Comparison of ENCODE assay signal across 9 cellular contexts in the genomic region with DNA sequence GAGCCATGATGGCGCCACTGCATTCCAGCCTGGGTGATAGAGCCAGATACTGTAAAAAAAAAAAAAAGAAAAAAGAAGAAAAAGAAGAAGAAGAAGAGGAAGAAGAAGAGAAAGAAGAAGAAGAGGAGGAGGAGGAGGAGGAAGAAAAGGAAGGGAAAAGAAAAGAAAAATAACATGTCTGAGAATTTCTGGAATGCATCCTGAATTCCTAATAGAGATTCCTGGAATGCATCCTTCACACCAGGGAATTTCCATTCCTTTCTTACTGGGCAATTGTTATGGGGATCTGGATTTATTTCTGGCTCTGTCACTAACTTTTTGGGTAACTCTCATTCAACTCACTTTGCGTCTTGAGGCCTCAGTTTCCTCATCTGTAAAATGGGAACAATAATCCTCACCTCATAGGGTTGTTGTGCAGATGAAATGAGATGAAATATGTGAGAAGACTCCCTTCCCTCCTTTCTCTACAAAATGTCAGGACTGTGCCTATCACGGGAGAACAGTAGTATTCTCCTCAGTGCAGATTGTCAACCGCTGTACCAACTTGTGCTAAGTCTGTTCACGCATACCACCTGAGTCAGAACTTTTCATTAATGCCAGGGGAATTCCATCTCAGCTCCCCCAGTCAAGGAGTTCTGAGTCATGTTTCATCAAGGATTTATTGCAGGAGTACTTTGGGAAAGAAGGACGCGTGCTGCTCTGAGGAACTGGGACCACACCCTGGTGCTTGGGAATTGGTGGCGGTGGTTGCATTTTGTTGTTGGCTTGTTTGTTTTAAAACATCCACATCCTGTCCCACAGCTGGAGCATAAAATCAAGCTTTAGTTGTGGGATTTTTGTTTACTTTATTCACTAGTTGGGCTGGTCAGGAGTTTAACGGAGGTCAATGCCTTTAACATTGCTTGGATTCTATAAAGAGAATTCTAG. TPM values are rescaled to one million over a fixed set of nuclear protein-coding genes. Genes with fewer than 3 reads are reported as not detected.
DNase-seq lines count a peak whose midpoint lies in the region; ATAC-seq, FAIRE-seq and TF ChIP-seq lines count a peak whose summit lies in the region.
"Had no signal": no experiment of that assay in that cellular context is flagged by ENCODE, and none has a peak within 500 bp of the region (broad histone marks: within the 10 kb centered on the region; RNA-seq: fewer than 3 reads in every experiment).

No MANE protein-coding gene starts in this region.

- H3K79me2 ChIP-seq in K562 (ENCODE audit: control insufficient read depth, insufficient read depth, low read length), result no peaks in the 10 kb centered on the region

- no peaks in the 10 kb centered on the region for H3K9me3 ChIP-seq in K562 (replicated peaks; ENCODE audit: control insufficient read depth, insufficient read depth, low read depth, low read length)
- H3K9me3 ChIP-seq in tibial artery, result no peaks in the 10 kb centered on the region

- TF ChIP-seq RAD21 in K562 (CRISPR knock-in tag; conservative IDR thresholded peaks at IDR 0.05 in 1 of 2, IDR thresholded peaks at IDR 0.05 in 1 of 2), result no peak

- 8% methylated on average over 9 of the region's 9 CpGs for WGBS in K562 (ENCODE audit: insufficient coverage, low coverage, missing lambda C conversion rate)

- H3K27ac ChIP-seq in K562 (ENCODE audit: extremely low read depth, low read depth, low read length) (no peak overlapping the region), tibial artery (peak overlapping the region; percentile 67 to 72)

- no peaks in the 10 kb centered on the region for H4K20me1 ChIP-seq in K562 (replicated peaks; ENCODE audit: control insufficient read depth, insufficient read depth, low read length)

- TF ChIP-seq CTCF in K562 (IDR thresholded peaks at IDR 0.05 in 2 of 3, conservative IDR thresholded peaks at IDR 0.05 in 1 of 3; ENCODE audit: insufficient read depth in 2 of 3, low read depth in 1 of 3, low read length in 3 of 3), result no peak
- no peak for TF ChIP-seq CTCF in kidney epithelial cell (IDR thresholded peaks at IDR 0.05; ENCODE audit: insufficient read depth, low read length, poor library complexity, severe bottlenecking)
- no peak for TF ChIP-seq CTCF in tibial artery (IDR thresholded peaks at IDR 0.05)

- ATAC-seq in K562 (no peak), HG02884 (IDR thresholded peaks at IDR 0.05; ENCODE audit: unreplicated experiment) (no peak), HG03342 (IDR thresholded peaks at IDR 0.05; ENCODE audit: unreplicated experiment) (no peak), HG03135 (IDR thresholded peaks at IDR 0.05; ENCODE audit: unreplicated experiment) (no peak)

- no peak overlapping the region for H2AFZ ChIP-seq in K562 (ENCODE audit: low read depth, low read length)

- H3K36me3 ChIP-seq in K562 (ENCODE audit: control insufficient read depth, insufficient read depth, low read length) (no peaks in the 10 kb centered on the region), kidney epithelial cell (ENCODE audit: control insufficient read depth, insufficient read depth, low read length) (no peaks in the 10 kb centered on the region), tibial artery (no peaks in the 10 kb centered on the region)

- no peak for FAIRE-seq in K562 (lab: Jason Lieb, UNC)

- no TSS peak for BruUV-seq in K562 (replicated peaks; lab: Mats Ljungman, UMichigan)

- CTCF ChIA-PET in K562 (lab: Yijun Ruan, JAX; ENCODE audit: low intra/inter-chr PET ratio), result no interaction called here

- DNase-seq in HK-2 (ENCODE audit: unreplicated experiment), result peak; percentile 64
- DNase-seq in K562 (ENCODE audit: extremely low read depth in 1 of 4, low spot score in 3 of 4), result no peak
- DNase-seq in kidney epithelial cell (ENCODE audit: low read depth), result peak; percentile 97
- peak; percentile 51 to 72 for DNase-seq in tibial artery
- no peak for DNase-seq in NK-92 treated with Interleukin-12 subunit alpha and Interleukin-12 subunit beta, amount 100 ng/mL, for 24 hours (lab: John Stamatoyannopoulos, UW)
- DNase-seq: retina had no signal

- H3K9ac ChIP-seq in K562 (ENCODE audit: insufficient read depth in 1 of 2, low read depth in 2 of 2, low read length in 2 of 2), result no peak overlapping the region

- no peak for TF ChIP-seq POLR2A in K562 (conservative IDR thresholded peaks at IDR 0.05)

- H3K9me1 ChIP-seq in K562 (ENCODE audit: control insufficient read depth, insufficient read depth, low read length), result no peaks in the 10 kb centered on the region

- in situ Hi-C loops in K562 (cut with MboI), result no loop called here

- no peak for TF ChIP-seq EP300 in K562 (IDR thresholded peaks at IDR 0.05; ENCODE audit: low read length)

- intact Hi-C loops in K562 (cut with micrococcal nuclease) (no loop called here), tibial artery (cut with DNase I; ENCODE audit: low total_unique reads) (no loop called here)

- H3K27me3 ChIP-seq in K562 (ENCODE audit: control insufficient read depth in 2 of 2, insufficient read depth in 2 of 2, low read length in 2 of 2) (no peaks in the 10 kb centered on the region), kidney epithelial cell (ENCODE audit: control insufficient read depth, insufficient read depth, low read length) (no peaks in the 10 kb centered on the region), tibial artery (no peaks in the 10 kb centered on the region)

- POLR2A ChIA-PET in K562 (lab: Yijun Ruan, JAX), result interaction anchor here (1.1 kb wide), 1 partner anchor 25 kb away, joined by 3 read pairs; no protein-coding TSS in a partner anchor

- H3K4me2 ChIP-seq in K562 (ENCODE audit: insufficient read depth, low read length), result no peak overlapping the region

- H3K4me1 ChIP-seq in K562 (replicated peaks in 1 of 2; ENCODE audit: control insufficient read depth in 2 of 2, insufficient read depth in 2 of 2, low read length in 2 of 2) (no peaks in the 10 kb centered on the region), tibial artery (peaks cover 0 to 19% (median 3%) of the 10 kb centered on the region in 4 donors)

- H3K4me3 ChIP-seq in K562, result no peak overlapping the region
- H3K4me3 ChIP-seq in kidney epithelial cell (ENCODE audit: low read depth, low read length), result no peak overlapping the region
- H3K4me3 ChIP-seq in tibial artery, result peak overlapping the region; percentile 28 to 31

TF ChIP-seq in K562, 482 proteins besides CTCF, POLR2A, EP300 and RAD21 (continues in another document):
- TF ChIP-seq ZNF764 (CRISPR knock-in tag; IDR thresholded peaks at IDR 0.05; ENCODE audit: low read depth), result no peak
- TF ChIP-seq, protein P1, sequence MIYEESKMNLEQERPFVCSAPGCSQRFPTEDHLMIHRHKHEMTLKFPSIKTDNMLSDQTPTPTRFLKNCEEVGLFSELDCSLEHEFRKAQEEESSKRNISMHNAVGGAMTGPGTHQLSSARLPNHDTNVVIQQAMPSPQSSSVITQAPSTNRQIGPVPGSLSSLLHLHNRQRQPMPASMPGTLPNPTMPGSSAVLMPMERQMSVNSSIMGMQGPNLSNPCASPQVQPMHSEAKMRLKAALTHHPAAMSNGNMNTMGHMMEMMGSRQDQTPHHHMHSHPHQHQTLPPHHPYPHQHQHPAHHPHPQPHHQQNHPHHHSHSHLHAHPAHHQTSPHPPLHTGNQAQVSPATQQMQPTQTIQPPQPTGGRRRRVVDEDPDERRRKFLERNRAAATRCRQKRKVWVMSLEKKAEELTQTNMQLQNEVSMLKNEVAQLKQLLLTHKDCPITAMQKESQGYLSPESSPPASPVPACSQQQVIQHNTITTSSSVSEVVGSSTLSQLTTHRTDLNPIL (CRISPR knock-in tag; IDR thresholded peaks at IDR 0.05), result no peak
- no peak for TF ChIP-seq FOXM1 (IDR thresholded peaks at IDR 0.05; ENCODE audit: low read depth)
- TF ChIP-seq FOXM1 (CRISPR knock-in tag; IDR thresholded peaks at IDR 0.05; ENCODE audit: low read depth), result no peak
- no peak for TF ChIP-seq HMGN3 (IDR thresholded peaks at IDR 0.05; ENCODE audit: borderline replicate concordance, extremely low read depth, insufficient read length, low read depth, low read length)
- TF ChIP-seq SP1 (CRISPR knock-in tag; IDR thresholded peaks at IDR 0.05), result no peak
- TF ChIP-seq, protein P2, sequence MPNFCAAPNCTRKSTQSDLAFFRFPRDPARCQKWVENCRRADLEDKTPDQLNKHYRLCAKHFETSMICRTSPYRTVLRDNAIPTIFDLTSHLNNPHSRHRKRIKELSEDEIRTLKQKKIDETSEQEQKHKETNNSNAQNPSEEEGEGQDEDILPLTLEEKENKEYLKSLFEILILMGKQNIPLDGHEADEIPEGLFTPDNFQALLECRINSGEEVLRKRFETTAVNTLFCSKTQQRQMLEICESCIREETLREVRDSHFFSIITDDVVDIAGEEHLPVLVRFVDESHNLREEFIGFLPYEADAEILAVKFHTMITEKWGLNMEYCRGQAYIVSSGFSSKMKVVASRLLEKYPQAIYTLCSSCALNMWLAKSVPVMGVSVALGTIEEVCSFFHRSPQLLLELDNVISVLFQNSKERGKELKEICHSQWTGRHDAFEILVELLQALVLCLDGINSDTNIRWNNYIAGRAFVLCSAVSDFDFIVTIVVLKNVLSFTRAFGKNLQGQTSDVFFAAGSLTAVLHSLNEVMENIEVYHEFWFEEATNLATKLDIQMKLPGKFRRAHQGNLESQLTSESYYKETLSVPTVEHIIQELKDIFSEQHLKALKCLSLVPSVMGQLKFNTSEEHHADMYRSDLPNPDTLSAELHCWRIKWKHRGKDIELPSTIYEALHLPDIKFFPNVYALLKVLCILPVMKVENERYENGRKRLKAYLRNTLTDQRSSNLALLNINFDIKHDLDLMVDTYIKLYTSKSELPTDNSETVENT (CRISPR knock-in tag; IDR thresholded peaks at IDR 0.05), result no peak
- no peak for TF ChIP-seq TCF3 (CRISPR knock-in tag; IDR thresholded peaks at IDR 0.05)
- no peak for TF ChIP-seq CHD1 (IDR thresholded peaks at IDR 0.05; ENCODE audit: low read length)
- TF ChIP-seq ZKSCAN3 (CRISPR knock-in tag; IDR thresholded peaks at IDR 0.05), result no peak

RNA-seq across cellular contexts. Expression of a gene that starts 42.4 kb away (rescaled TPM):
- total RNA-seq in K562 (2011; cell fraction: chromatin; rRNA removed; ENCODE audit: low replicate concordance), result not detected in 2 replicates
- total RNA-seq in K562 (2011; cell fraction: nucleolus; rRNA removed), result not detected in 2 replicates
- not detected in 2 replicates for total RNA-seq in K562 (2011; cell fraction: nucleoplasm; rRNA removed)
- total RNA-seq in K562 (2014; rRNA removed) (not detected in 2 replicates), K562 (2014; rRNA removed; fragmentation: Illumina TruSeq; extraction: Trizol) (not detected in 2 replicates), K562 (2015; rRNA removed; fragmentation: Illumina TruSeq; extraction: Trizol) (not detected in 2 replicates), K562 (2021) (0.02 and 0.07 TPM in 2 replicates), kidney epithelial cell (18.6 and 21.5 TPM in 2 replicates)
- polyA plus RNA-seq in K562 (2011; rRNA removed) (not detected in 2 replicates), K562 (2014; fragmentation: Illumina TruSeq; extraction: Trizol) (not detected in 2 replicates), K562 (2014; fragmentation: Nextera tagmentation; extraction: Ambion mirVana) (not detected), K562 (2014; rRNA removed) (not detected in 2 replicates)
- polyA plus RNA-seq in K562 (2011; cell fraction: cytosol; rRNA removed), result not detected in 2 replicates
- not detected in 2 replicates for polyA plus RNA-seq in K562 (2011; cell fraction: nucleus; rRNA removed)
- not detected in 2 replicates for polyA plus RNA-seq in K562 (2012)
- not detected in 2 replicates for polyA minus RNA-seq in K562 (2011; rRNA and poly(A)+ RNA removed)
- polyA minus RNA-seq in K562 (2011; cell fraction: cytosol; rRNA and poly(A)+ RNA removed), result not detected in 2 replicates
- not detected in 2 replicates for polyA minus RNA-seq in K562 (2011; cell fraction: nucleus; rRNA and poly(A)+ RNA removed)

Comparison
In these comparisons a context has a peak if more than half of its experiments do, and no peak if none do; other contexts are left out.
1. DNase-seq: peak in HK-2 (single experiment), kidney epithelial cell (single experiment) and tibial artery (2 of 2); none in K562 (0 of 4) and NK-92 treated with Interleukin-12 subunit alpha and Interleukin-12 subunit beta, amount 100 ng/mL, for 24 hours (single experiment).
2. H3K4me3 ChIP-seq: peak in tibial artery (2 of 2); none in K562 (single experiment) and kidney epithelial cell (single experiment).
3. RNA of a gene that starts 42.4 kb away (total RNA-seq): 18.6 to 21.5 TPM in kidney epithelial cell; 0.02 to 0.07 TPM in K562; every median in the first group is over 10 times any median in the second.